Comparison of ENCODE assay signal across 15 cellular contexts in the genomic region with DNA sequence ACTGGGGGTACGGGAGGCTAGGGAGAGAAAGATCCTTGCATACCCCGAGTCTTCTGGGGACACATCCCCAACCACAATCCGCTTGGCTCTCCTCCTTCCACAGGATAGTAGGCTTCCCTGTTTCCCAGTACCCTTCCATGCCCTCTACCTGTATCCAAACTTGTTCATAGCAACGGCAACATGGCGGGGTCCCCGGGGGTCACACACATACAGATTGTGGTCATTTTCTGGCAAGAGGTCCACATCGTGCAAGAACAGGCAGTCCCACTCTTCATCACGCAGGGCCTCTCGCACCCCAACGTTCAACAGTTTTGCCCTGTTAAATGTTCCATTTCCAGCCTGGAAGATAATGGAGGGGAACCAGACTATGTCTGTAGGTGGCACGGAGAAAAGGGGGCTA. TPM values are rescaled to one million over a fixed set of nuclear protein-coding genes. Genes with fewer than 3 reads are reported as not detected.
DNase-seq lines count a peak whose midpoint lies in the region; ATAC-seq and TF ChIP-seq lines count a peak whose summit lies in the region.
"Had no signal": no experiment of that assay in that cellular context is flagged by ENCODE, and none has a peak within 500 bp of the region (broad histone marks: within the 10 kb centered on the region; RNA-seq: fewer than 3 reads in every experiment).

No MANE protein-coding gene starts in this region.

- no peak overlapping the region for H3K9ac ChIP-seq in IMR-90 (ENCODE audit: low read depth, low read length)

- H3K18ac ChIP-seq in IMR-90 (ENCODE audit: low read depth, low read length), result no peak overlapping the region

- H3K4me3 ChIP-seq in ACC112 (ENCODE audit: low read depth, low read length), result no peak overlapping the region
- no peak overlapping the region for H3K4me3 ChIP-seq in IMR-90 (ENCODE audit: insufficient read depth, low read depth, low read length)
- no peak overlapping the region for H3K4me3 ChIP-seq in right cardiac atrium (ENCODE audit: low read length)
- no peak overlapping the region for H3K4me3 ChIP-seq in sigmoid colon
- H3K4me3 ChIP-seq in CD8-positive, alpha-beta memory T cell (ENCODE audit: low read length), result no peak overlapping the region
- no peak overlapping the region for H3K4me3 ChIP-seq in effector memory CD4-positive, alpha-beta T cell (ENCODE audit: insufficient read depth, low read depth, low read length, poor library complexity, severe bottlenecking)
- H3K4me3 ChIP-seq: body of pancreas, Peyer's patch had no signal

- H3K4me1 ChIP-seq in ACC112 (ENCODE audit: control insufficient read depth, insufficient read depth, low read length, unreplicated experiment), result peaks cover 30% of the 10 kb centered on the region
- H3K4me1 ChIP-seq in IMR-90 (ENCODE audit: control insufficient read depth, insufficient read depth, low read length), result peaks cover 17% of the 10 kb centered on the region
- H3K4me1 ChIP-seq in right cardiac atrium (ENCODE audit: control insufficient read depth, insufficient read depth, low read length), result peaks cover 3% of the 10 kb centered on the region
- H3K4me1 ChIP-seq in sigmoid colon, result peaks cover 0 to 38% (median 24%) of the 10 kb centered on the region in 4 donors
- H3K4me1 ChIP-seq in CD8-positive, alpha-beta memory T cell (ENCODE audit: insufficient read depth, low read length), result peaks cover 23% of the 10 kb centered on the region
- peaks cover 15% of the 10 kb centered on the region for H3K4me1 ChIP-seq in effector memory CD4-positive, alpha-beta T cell (ENCODE audit: control insufficient read depth, insufficient read depth, low read length, poor library complexity, severe bottlenecking)

- no TSS peak for BruUV-seq in IMR-90 (replicated peaks; lab: Mats Ljungman, UMichigan)

- no peak overlapping the region for H3K4me2 ChIP-seq in IMR-90 (ENCODE audit: low read depth, low read length)

- peaks cover 51 to 69% (median 65%) of the 10 kb centered on the region in 3 donors for H3K4me1 Mint-ChIP-seq in CD8-positive, alpha-beta memory T cell

- H4K8ac ChIP-seq in IMR-90 (ENCODE audit: low read depth in 2 of 2, low read length in 2 of 2), result peak overlapping the region in 1 of 2 experiments; percentile 58; a peak in 1 of 4 replicates

- in situ Hi-C loops in IMR-90 (cut with MboI; ENCODE audit: low sequenced_read_pairs), result no loop called here

- H3K79me1 ChIP-seq in IMR-90 (ENCODE audit: low read depth in 1 of 2, low read length in 2 of 2), result peaks cover 14 to 43% of the 10 kb centered on the region in 2 experiments

- WGBS in IMR-90 (ENCODE audit: extremely low coverage in 2 of 2, insufficient read length in 1 of 2), 2 experiments, result 88% methylated on average over 5 of the region's 11 CpGs; no CpG with 5 or more reads in 1 of the 2 experiments
- WGBS in right cardiac atrium, result 92% methylated on average over 11 of the region's 11 CpGs
- WGBS in sigmoid colon, 2 donors, result 94 to 95% methylated on average over 11 of the region's 11 CpGs

- TF ChIP-seq CTCF in IMR-90 (conservative IDR thresholded peaks at IDR 0.05; ENCODE audit: low read depth, low read length), result no peak
- no peak for TF ChIP-seq CTCF in sigmoid colon (IDR thresholded peaks at IDR 0.05)

- H4K20me1 ChIP-seq in IMR-90 (ENCODE audit: insufficient read depth, low read length), result peaks cover 13% of the 10 kb centered on the region; the same call in 1 of the 2 replicates

- peak overlapping the region; percentile 47 for H2AK5ac ChIP-seq in IMR-90 (ENCODE audit: low read depth, low read length)

- TF ChIP-seq POLR2A in IMR-90 (IDR thresholded peaks at IDR 0.05; ENCODE audit: low read depth, low read length) (no peak), sigmoid colon (IDR thresholded peaks at IDR 0.05) (no peak)

- no peaks in the 10 kb centered on the region for H3K27me3 ChIP-seq in ACC112 (ENCODE audit: insufficient read depth, low read length)
- H3K27me3 ChIP-seq in IMR-90 (ENCODE audit: control insufficient read depth, insufficient read depth, low read length), result no peaks in the 10 kb centered on the region
- no peaks in the 10 kb centered on the region for H3K27me3 ChIP-seq in right cardiac atrium (ENCODE audit: control insufficient read depth, insufficient read depth)
- no peaks in the 10 kb centered on the region for H3K27me3 ChIP-seq in sigmoid colon
- no peaks in the 10 kb centered on the region for H3K27me3 ChIP-seq in CD8-positive, alpha-beta memory T cell (ENCODE audit: insufficient read depth, low read length, poor library complexity, severe bottlenecking)
- H3K27me3 ChIP-seq in effector memory CD4-positive, alpha-beta T cell (replicated peaks; ENCODE audit: control insufficient read depth, insufficient read depth, low read length, poor library complexity, severe bottlenecking), result no peaks in the 10 kb centered on the region
- H3K27me3 ChIP-seq: body of pancreas, Peyer's patch had no signal

- CTCF ChIA-PET in IMR-90 (lab: Yijun Ruan, JAX), result no interaction called here
- CTCF ChIA-PET in CD8-positive, alpha-beta memory T cell (lab: Charles Lee), result no interaction called here

- DNase-seq in IMR-90 (no peak), right cardiac atrium (peak in 2 of 3 donors; percentile 6 to 44), sigmoid colon (no peak), HUDEP-2 (lab: John Stamatoyannopoulos, UW; ENCODE audit: unreplicated experiment in 76 of 76) (no peak)
- DNase-seq in CD8-positive, alpha-beta memory T cell, result no peak
- no peak for DNase-seq in effector memory CD4-positive, alpha-beta T cell
- DNase-seq: head of caudate nucleus, KBM-7, NCI-H2107, NCI-H69, Peyer's patch had no signal

- POLR2A ChIA-PET in IMR-90 (lab: Charles Lee; ENCODE audit: unreplicated experiment), result no interaction called here
- POLR2A ChIA-PET in CD8-positive, alpha-beta memory T cell (lab: Charles Lee), result no interaction called here

- peak overlapping the region; percentile 48; the same call in 1 of the 2 replicates for H2BK120ac ChIP-seq in IMR-90 (ENCODE audit: low read depth, low read length)

- no peak overlapping the region for H3K14ac ChIP-seq in IMR-90 (replicated peaks; ENCODE audit: low read depth, low read length)

- no peak overlapping the region for H4K5ac ChIP-seq in IMR-90 (ENCODE audit: low read depth, low read length)

- H3K79me2 ChIP-seq in ACC112 (ENCODE audit: control insufficient read depth, insufficient read depth, low read length, unreplicated experiment), result peaks cover 13% of the 10 kb centered on the region

- H3K9me3 ChIP-seq in IMR-90 (ENCODE audit: control insufficient read depth, insufficient read depth, low read length) (no peaks in the 10 kb centered on the region), right cardiac atrium (ENCODE audit: control insufficient read depth, low read length) (no peaks in the 10 kb centered on the region), sigmoid colon (no peaks in the 10 kb centered on the region)
- H3K9me3 ChIP-seq in CD8-positive, alpha-beta memory T cell (ENCODE audit: low read length), result no peaks in the 10 kb centered on the region
- H3K9me3 ChIP-seq in effector memory CD4-positive, alpha-beta T cell (ENCODE audit: control insufficient read depth, low read length), result no peaks in the 10 kb centered on the region
- H3K9me3 ChIP-seq: body of pancreas, Peyer's patch had no signal

- TF ChIP-seq EP300 in sigmoid colon (IDR thresholded peaks at IDR 0.05), result no peak

- H3K9me1 ChIP-seq in IMR-90 (ENCODE audit: insufficient read depth, low read length), result peaks cover 11% of the 10 kb centered on the region

- H3K27me3 Mint-ChIP-seq in CD8-positive, alpha-beta memory T cell, result peaks cover 0 to 5% of the 10 kb centered on the region in 2 donors

- peak overlapping the region; percentile 56; the same call in 1 of the 3 replicates for H2BK15ac ChIP-seq in IMR-90 (ENCODE audit: low read depth, low read length)

- peak overlapping the region; percentile 23; the same call in 1 of the 2 replicates for H2BK20ac ChIP-seq in IMR-90 (ENCODE audit: low read depth, low read length)

- intact Hi-C loops in IMR-90 (cut with micrococcal nuclease), result no loop called here
- intact Hi-C loops in right cardiac atrium (cut with DNase I), result no loop called here
- intact Hi-C loops in sigmoid colon (cut with DNase I), result no loop called here

- H3K36me3 Mint-ChIP-seq in CD8-positive, alpha-beta memory T cell, result peaks cover 0 to 78% (median 21%) of the 10 kb centered on the region in 3 donors

- dilution Hi-C loops in IMR-90 (cut with HindIII; ENCODE audit: low sequenced_read_pairs, unreplicated experiment), result no loop called here

- TF ChIP-seq RAD21 in IMR-90 (IDR thresholded peaks at IDR 0.05; ENCODE audit: low read length), result no peak

- H3K27ac ChIP-seq in ACC112 (ENCODE audit: low read depth, low read length) (peak overlapping the region; percentile 98), IMR-90 (ENCODE audit: insufficient read depth, low read length) (peak overlapping the region; percentile 74; the same call in 1 of the 2 replicates), right cardiac atrium (ENCODE audit: low read length) (no peak overlapping the region), sigmoid colon (peak overlapping the region in 3 of 4 donors; percentile 33 to 51 (median 51))
- H3K27ac ChIP-seq in CD8-positive, alpha-beta memory T cell (ENCODE audit: low read depth, low read length), result no peak overlapping the region
- H3K27ac ChIP-seq in effector memory CD4-positive, alpha-beta T cell (ENCODE audit: insufficient read depth, low read length, poor library complexity, severe bottlenecking), result no peak overlapping the region
- H3K27ac ChIP-seq: HL-60 had no signal

- H3K4ac ChIP-seq in IMR-90 (ENCODE audit: low read depth, low read length), result peak overlapping the region; percentile 71; the same call in 1 of the 2 replicates

- no peak overlapping the region for H3K56ac ChIP-seq in IMR-90 (ENCODE audit: extremely low read depth, insufficient read depth, low read length)

- H4K91ac ChIP-seq in IMR-90 (ENCODE audit: insufficient read depth, low read depth, low read length), result no peak overlapping the region

- peak overlapping the region in 3 of 8 donors; percentile 19 to 80 (median 62) for H3K27ac Mint-ChIP-seq in CD8-positive, alpha-beta memory T cell

- H2AFZ ChIP-seq in ACC112 (ENCODE audit: low read length, unreplicated experiment) (no peak overlapping the region), IMR-90 (replicated peaks; ENCODE audit: low read length, poor library complexity) (no peak overlapping the region)

- ATAC-seq in IMR-90 (ENCODE audit: low read depth) (no peak), right cardiac atrium (no peak), HG02763 (IDR thresholded peaks at IDR 0.05; ENCODE audit: unreplicated experiment) (no peak)
- ATAC-seq: body of pancreas had no signal

- H2BK5ac ChIP-seq in IMR-90 (ENCODE audit: low read depth, low read length, poor library complexity, severe bottlenecking), result peak overlapping the region; percentile 49

- no peak overlapping the region for H2AK9ac ChIP-seq in IMR-90 (replicated peaks; ENCODE audit: low read depth, low read length, poor library complexity)

- H3K36me3 ChIP-seq in ACC112 (ENCODE audit: insufficient read depth, low read length), result peaks cover 21% of the 10 kb centered on the region; the same call in 1 of the 2 replicates
- H3K36me3 ChIP-seq in IMR-90 (ENCODE audit: control insufficient read depth, insufficient read depth, low read length), result peaks cover 46% of the 10 kb centered on the region
- H3K36me3 ChIP-seq in sigmoid colon, result peaks cover 28 to 73% (median 39%) of the 10 kb centered on the region in 4 donors
- peaks cover 53% of the 10 kb centered on the region for H3K36me3 ChIP-seq in CD8-positive, alpha-beta memory T cell (ENCODE audit: insufficient read depth, low read length)
- H3K36me3 ChIP-seq in effector memory CD4-positive, alpha-beta T cell (ENCODE audit: control insufficient read depth, insufficient read depth, low read length), result peaks cover 60% of the 10 kb centered on the region

- H3K9me3 Mint-ChIP-seq in CD8-positive, alpha-beta memory T cell, result no peaks in the 10 kb centered on the region

- H3K23ac ChIP-seq in IMR-90 (ENCODE audit: low read depth, low read length), result 0 out of 2 replicates have a peak overlapping the region, but pooled peaks have one; percentile 45

- peak overlapping the region in 1 of 7 donors; percentile 45 for H3K4me3 Mint-ChIP-seq in CD8-positive, alpha-beta memory T cell

RNA-seq across cellular contexts. Expression of a gene that starts 3.6 kb away (rescaled TPM):
- total RNA-seq in IMR-90 (2012; rRNA removed), result 11.4 and 19.9 TPM in 2 replicates
- 36.0 and 41.5 TPM in 2 replicates for polyA plus RNA-seq in IMR-90 (2012; rRNA removed)
- polyA plus RNA-seq in IMR-90 (2012; cell fraction: cytosol; rRNA removed), result 43.6 and 51.8 TPM in 2 replicates
- 67.0 and 75.3 TPM in 2 replicates for polyA plus RNA-seq in IMR-90 (2012; cell fraction: nucleus; rRNA removed; ENCODE audit: low replicate concordance)
- total RNA-seq in right cardiac atrium, result 10 to 100 TPM; 16.0 to 21.0 (median 19.7) TPM
- 17.5 TPM for polyA plus RNA-seq in right cardiac atrium
- total RNA-seq in sigmoid colon, result 10 to 100 TPM; 10.7 to 19.3 (median 14.8) TPM
- polyA plus RNA-seq in sigmoid colon, result 10 to 100 TPM; 13.4 to 33.4 (median 16.8) TPM
- 10 to 100 TPM; 59.4 to 60.9 TPM for total RNA-seq in CD8-positive, alpha-beta memory T cell
- polyA plus RNA-seq in CD8-positive, alpha-beta memory T cell, result 58.9 TPM

RNA-seq across cellular contexts. Expression of a gene that starts 7.5 kb away (rescaled TPM):
- total RNA-seq in IMR-90 (2012; rRNA removed), result 6.1 TPM in 2 replicates
- polyA plus RNA-seq in IMR-90 (2012; rRNA removed), result 14.3 and 14.8 TPM in 2 replicates
- polyA plus RNA-seq in IMR-90 (2012; cell fraction: cytosol; rRNA removed), result 6.3 and 12.0 TPM in 2 replicates
- polyA plus RNA-seq in IMR-90 (2012; cell fraction: nucleus; rRNA removed; ENCODE audit: low replicate concordance), result 86.8 and 100 TPM in 2 replicates
- total RNA-seq in right cardiac atrium, result 10 to 100 TPM; 11.4 to 16.0 (median 14.9) TPM
- 15.2 TPM for polyA plus RNA-seq in right cardiac atrium
- total RNA-seq in sigmoid colon, result 10 to 100 TPM; 16.6 to 30.9 (median 21.3) TPM
- 10 to 100 TPM in 2 of 3 donors, 1 to 10 TPM in 1; 7.4 to 17.7 (median 16.2) TPM for polyA plus RNA-seq in sigmoid colon
- 10 to 100 TPM; 24.4 to 31.3 TPM for total RNA-seq in CD8-positive, alpha-beta memory T cell
- polyA plus RNA-seq in CD8-positive, alpha-beta memory T cell, result 17.6 TPM

RNA-seq across cellular contexts. Expression of a gene that starts 14.4 kb away (rescaled TPM):
- 3.3 and 6.3 TPM in 2 replicates for total RNA-seq in IMR-90 (2012; rRNA removed)
- 23.8 and 24.7 TPM in 2 replicates for polyA plus RNA-seq in IMR-90 (2012; rRNA removed)
- polyA plus RNA-seq in IMR-90 (2012; cell fraction: cytosol; rRNA removed), result 13.5 and 13.8 TPM in 2 replicates
- polyA plus RNA-seq in IMR-90 (2012; cell fraction: nucleus; rRNA removed; ENCODE audit: low replicate concordance), result 69.2 and 96.8 TPM in 2 replicates
- 10 to 100 TPM; 14.9 to 25.7 (median 20.9) TPM for total RNA-seq in right cardiac atrium
- 18.1 TPM for polyA plus RNA-seq in right cardiac atrium
- 10 to 100 TPM; 11.4 to 24.1 (median 13.1) TPM for total RNA-seq in sigmoid colon
- polyA plus RNA-seq in sigmoid colon, result 10 to 100 TPM; 16.2 to 22.2 (median 17.3) TPM
- 10 to 100 TPM; 26.1 to 27.4 TPM for total RNA-seq in CD8-positive, alpha-beta memory T cell
- polyA plus RNA-seq in CD8-positive, alpha-beta memory T cell, result 28.3 TPM

RNA-seq across cellular contexts. Expression of a gene that starts 19.9 kb away (rescaled TPM):
- total RNA-seq in IMR-90 (2012; rRNA removed) (134 and 137 TPM in 2 replicates), right cardiac atrium (10 to 100 TPM; 82.6 to 91.0 (median 89.1) TPM), sigmoid colon (10 to 100 TPM; 49.0 to 77.8 (median 70.3) TPM)
- polyA plus RNA-seq in IMR-90 (2012; rRNA removed) (113 and 140 TPM in 2 replicates), right cardiac atrium (99.9 TPM), sigmoid colon (100 to 1,000 TPM; 129 to 249 (median 232) TPM)
- polyA plus RNA-seq in IMR-90 (2012; cell fraction: cytosol; rRNA removed), result 46.4 and 59.8 TPM in 2 replicates
- 10.2 and 65.4 TPM in 2 replicates for polyA plus RNA-seq in IMR-90 (2012; cell fraction: nucleus; rRNA removed; ENCODE audit: low replicate concordance)
- total RNA-seq in CD8-positive, alpha-beta memory T cell, result 100 to 1,000 TPM; 109 to 118 TPM
- 174 TPM for polyA plus RNA-seq in CD8-positive, alpha-beta memory T cell

RNA-seq across cellular contexts. Expression of a gene that starts 25.1 kb away (rescaled TPM):
- total RNA-seq in IMR-90 (2012; rRNA removed) (0.28 and 0.72 TPM in 2 replicates), right cardiac atrium (100 to 1,000 TPM in 1 of 4 donors, 10 to 100 TPM in 2, 1 to 10 TPM in 1; 6.9 to 111 (median 17.2) TPM), sigmoid colon (10 to 100 TPM in 2 of 4 donors, 1 to 10 TPM in 2; 6.4 to 78.2 (median 10.8) TPM)
- polyA plus RNA-seq in IMR-90 (2012; rRNA removed) (0.39 and 0.40 TPM in 2 replicates), right cardiac atrium (24.4 TPM), sigmoid colon (1 to 10 TPM in 1 of 3 donors, under 1 TPM in 2; 0.23 to 4.5 (median 0.60) TPM)
- 0.25 and 0.40 TPM in 2 replicates for polyA plus RNA-seq in IMR-90 (2012; cell fraction: cytosol; rRNA removed)
- polyA plus RNA-seq in IMR-90 (2012; cell fraction: nucleus; rRNA removed; ENCODE audit: low replicate concordance), result 1.4 and 1.6 TPM in 2 replicates
- under 1 TPM; 0.37 to 0.58 TPM for total RNA-seq in CD8-positive, alpha-beta memory T cell
- 0.17 TPM for polyA plus RNA-seq in CD8-positive, alpha-beta memory T cell

Comparison
In these comparisons a context has a peak if more than half of its experiments do, and no peak if none do; other contexts are left out.
1. H3K27ac ChIP-seq: peak in ACC112 (single experiment), IMR-90 (single experiment) and sigmoid colon (3 of 4); none in right cardiac atrium (single experiment), CD8-positive, alpha-beta memory T cell (single experiment) and effector memory CD4-positive, alpha-beta T cell (single experiment).
2. DNase-seq: peak in right cardiac atrium (2 of 3); none in IMR-90 (single experiment), sigmoid colon (single experiment), CD8-positive, alpha-beta memory T cell (0 of 5), HUDEP-2 (0 of 76) and effector memory CD4-positive, alpha-beta T cell (0 of 3).